In the genomic region with DNA sequence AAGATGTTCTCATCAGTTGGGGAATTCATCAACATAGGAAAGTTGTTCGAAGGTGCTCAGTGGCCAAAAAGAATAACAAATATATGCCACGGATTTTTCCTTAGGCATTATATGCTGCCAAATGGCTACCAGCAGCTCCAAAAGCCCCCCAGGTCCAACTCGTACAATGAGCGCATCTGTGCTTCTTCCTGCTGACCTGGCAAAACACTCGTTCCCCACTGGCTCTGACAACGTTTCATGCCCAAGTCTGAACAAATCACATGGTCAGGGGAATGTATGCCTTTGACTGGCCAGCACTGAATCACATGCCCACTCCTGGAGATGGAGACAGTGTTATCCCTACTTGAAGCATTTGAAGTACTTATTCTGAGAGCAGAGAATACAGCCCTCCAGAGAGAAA, we compare ENCODE assay signal across 33 cellular contexts. TPM values are rescaled to one million over a fixed set of nuclear protein-coding genes. Genes with fewer than 3 reads are reported as not detected.
"Had no signal": no experiment of that assay in that cellular context is flagged by ENCODE, and none has a peak within 500 bp of the region (broad histone marks: within the 10 kb centered on the region; RNA-seq: fewer than 3 reads in every experiment).

No MANE protein-coding gene starts in this region.

- ATAC-seq: activated CD4-positive, CD25-positive, alpha-beta regulatory T cell treated with anti-CD3 and anti-CD28 coated beads, Interleukin-2, amount 50 U/mL, for 24 hours; activated CD8-positive, alpha-beta T cell treated with anti-CD3 and anti-CD28 coated beads for 36 hours; activated T-cell treated with anti-CD3 and anti-CD28 coated beads, Interleukin-2, amount 50 U/mL, for 4 hours; activated T-helper 17 cell treated with anti-CD3 and anti-CD28 coated beads, Interleukin-2, amount 50 U/mL, for 72 hours; effector memory CD8-positive, alpha-beta T cell; gastroesophageal sphincter had no signal

- H3K9me3 ChIP-seq: esophagus squamous epithelium, gastroesophageal sphincter had no signal

- DNase-seq: activated B cell treated with CpG ODN at 0.5 μM for 24 hours; activated CD4-positive, alpha-beta T cell treated with anti-CD3 and anti-CD28 coated beads for 48 hours; activated CD4-positive, alpha-beta T cell treated with anti-CD3 and anti-CD28 coated beads, Interleukin-2, amount 50 U/mL, for 1 hour; activated CD4-positive, alpha-beta T cell treated with anti-CD3 and anti-CD28 coated beads, Interleukin-2, amount 50 U/mL, for 48 hours; activated CD8-positive, alpha-beta memory T cell treated with anti-CD3 and anti-CD28 coated beads for 24 hours; activated CD8-positive, alpha-beta T cell treated with anti-CD3 and anti-CD28 coated beads for 36 hours; activated effector memory CD4-positive, alpha-beta T cell treated with Interleukin-2 at 50 U/mL for 16 hours; activated gamma-delta T cell treated with Interleukin-2 at 50 U/mL for 16 hours; activated naive CD4-positive, alpha-beta T cell treated with anti-CD3 and anti-CD28 coated beads, Interleukin-2, amount 50 U/mL, for 16 hours; activated naive CD4-positive, alpha-beta T cell treated with Interleukin-2 at 50 U/mL for 16 hours; activated T-cell treated with anti-CD3 and anti-CD28 coated beads, Interleukin-2, amount 50 U/mL, for 4 hours; amniotic stem cell; anterior cingulate cortex; brain microvascular endothelial cell; caudate nucleus; cortex of kidney; dermis blood vessel endothelial cell; effector CD4-positive, alpha-beta T cell; effector memory CD8-positive, alpha-beta T cell; esophagus squamous epithelium; foreskin melanocyte; head of caudate nucleus; T-helper 2 cell had no signal

- H3K27ac ChIP-seq: brain microvascular endothelial cell, epithelial cell of prostate, esophagus squamous epithelium, gastroesophageal sphincter, VCaP had no signal

- H3K4me3 ChIP-seq: esophagus squamous epithelium, gastroesophageal sphincter had no signal

- H3K36me3 ChIP-seq: brain microvascular endothelial cell, esophagus squamous epithelium, gastroesophageal sphincter had no signal

- FAIRE-seq: astrocyte, colon, endometrium, endothelial cell of umbilical vein, TTC549 had no signal

- H3K27me3 ChIP-seq: brain microvascular endothelial cell, esophagus squamous epithelium, gastroesophageal sphincter had no signal

RNA-seq across cellular contexts. Expression of gene SPP1, which starts 59.9 kb away (rescaled TPM):
- total RNA-seq: activated B cell treated with CpG ODN at 0.5 μM for 24 hours; activated CD8-positive, alpha-beta T cell treated with anti-CD3 and anti-CD28 coated beads for 36 hours; endothelial cell of umbilical vein had no signal
- polyA plus RNA-seq: endothelial cell of umbilical vein had no signal
